13 cellular contexts compared by ENCODE assay signal in the genomic region with DNA sequence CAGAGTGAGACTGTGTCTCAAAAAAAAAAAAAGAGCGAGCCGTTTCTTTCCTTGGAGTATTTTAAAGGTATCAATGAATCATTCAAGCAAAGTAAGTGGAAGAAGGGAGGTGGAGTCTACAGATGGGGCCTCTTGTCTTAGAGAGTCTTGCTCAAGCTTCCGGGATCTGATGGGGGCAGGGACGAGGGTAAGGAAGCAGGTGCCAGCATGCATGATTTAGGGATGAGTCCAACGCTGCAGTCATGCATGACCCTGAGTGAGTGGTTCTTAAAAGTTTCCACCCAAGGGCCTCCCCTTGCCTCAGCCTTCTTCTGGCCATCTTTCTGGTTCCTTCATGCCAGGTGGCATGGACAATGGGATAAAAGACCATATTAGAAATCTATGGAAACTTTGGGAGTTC.
DNase-seq lines count a peak whose midpoint lies in the region; ATAC-seq, FAIRE-seq and TF ChIP-seq lines count a peak whose summit lies in the region.
"Had no signal": no experiment of that assay in that cellular context is flagged by ENCODE, and none has a peak within 500 bp of the region (broad histone marks: within the 10 kb centered on the region; RNA-seq: fewer than 3 reads in every experiment).

No MANE protein-coding gene starts in this region.

- H3K36me3 Mint-ChIP-seq in MCF 10A (ENCODE audit: insufficient read depth, unreplicated experiment), result no peaks in the 10 kb centered on the region
- H3K36me3 Mint-ChIP-seq: immature natural killer cell had no signal

- peaks cover 10% of the 10 kb centered on the region for H3K4me1 Mint-ChIP-seq in MCF 10A (ENCODE audit: insufficient read depth, unreplicated experiment)
- H3K4me1 Mint-ChIP-seq: immature natural killer cell had no signal

- ATAC-seq in Panc1 (no peak), GM19035 (IDR thresholded peaks at IDR 0.05; ENCODE audit: unreplicated experiment) (no peak)

- H3K4me3 Mint-ChIP-seq in MCF 10A (ENCODE audit: unreplicated experiment), result no peak overlapping the region
- H3K4me3 Mint-ChIP-seq: immature natural killer cell had no signal

- H3K36me3 ChIP-seq in breast epithelium (no peaks in the 10 kb centered on the region), Panc1 (ENCODE audit: control insufficient read depth, insufficient read depth, low read length) (no peaks in the 10 kb centered on the region)
- H3K36me3 ChIP-seq: tibial nerve had no signal

- intact Hi-C loops in MCF 10A (cut with micrococcal nuclease), result loop anchor here (1.0 to 2.0 kb wide), 2 partner anchors 60 to 79 kb away; no protein-coding TSS in a partner anchor
- intact Hi-C loops in breast epithelium (cut with DNase I; ENCODE audit: low total_unique reads), result loop anchor here (5.0 kb wide), 1 partner anchor 794 kb away; no protein-coding TSS in a partner anchor
- intact Hi-C loops in Panc1 (cut with micrococcal nuclease; ENCODE audit: unreplicated experiment), result no loop called here

- DNase-seq in MCF 10A (ENCODE audit: unreplicated experiment), result peak; percentile 97
- no peak for DNase-seq in breast epithelium (ENCODE audit: low spot score in 2 of 2)
- DNase-seq in Panc1 (ENCODE audit: low read depth, low spot score), result peak; percentile 39
- peak; percentile 57 for DNase-seq in fibroblast of villous mesenchyme (ENCODE audit: low read depth)
- DNase-seq in urothelium cell line (ENCODE audit: low spot score), result peak; percentile 64
- DNase-seq in activated naive CD4-positive, alpha-beta T cell treated with anti-CD3 and anti-CD28 coated beads, Interleukin-2, amount 50 U/mL, for 16 hours, result no peak
- no peak for DNase-seq in activated CD4-positive, alpha-beta T cell treated with anti-CD3 and anti-CD28 coated beads for 48 hours
- DNase-seq: activated CD4-positive, alpha-beta T cell treated with anti-CD3 and anti-CD28 coated beads for 4 hours; central memory CD4-positive, alpha-beta T cell; immature natural killer cell had no signal

- in situ Hi-C loops in Panc1 (cut with HindIII; ENCODE audit: low pct_unique_long_range_greater_than_20kb, low sequenced_read_pairs), result no loop called here

- H3K9me3 Mint-ChIP-seq in MCF 10A (ENCODE audit: unreplicated experiment), result no peaks in the 10 kb centered on the region

- H3K27ac ChIP-seq in breast epithelium (no peak overlapping the region), Panc1 (ENCODE audit: low read length) (peak overlapping the region; percentile 25; the same call in 1 of the 2 replicates)
- H3K27ac ChIP-seq: tibial nerve had no signal

- H3K27me3 ChIP-seq in breast epithelium (no peaks in the 10 kb centered on the region), Panc1 (ENCODE audit: control insufficient read depth, insufficient read depth, low read length) (no peaks in the 10 kb centered on the region)
- H3K27me3 ChIP-seq: tibial nerve had no signal

- H3K27ac Mint-ChIP-seq in MCF 10A (ENCODE audit: low read depth, unreplicated experiment), result no peak overlapping the region
- H3K27ac Mint-ChIP-seq: immature natural killer cell had no signal

- H3K4me3 ChIP-seq in breast epithelium (no peak overlapping the region), Panc1 (ENCODE audit: low read depth in 2 of 2, low read length in 2 of 2) (no peak overlapping the region), fibroblast of villous mesenchyme (ENCODE audit: low read depth, low read length) (no peak overlapping the region)
- H3K4me3 ChIP-seq: tibial nerve had no signal

- no peaks in the 10 kb centered on the region for H3K27me3 Mint-ChIP-seq in MCF 10A (ENCODE audit: insufficient read depth, unreplicated experiment)

- H3K4me1 ChIP-seq in breast epithelium, result no peaks in the 10 kb centered on the region
- H3K4me1 ChIP-seq in Panc1 (ENCODE audit: control insufficient read depth, insufficient read depth, low read length), result peaks cover 27% of the 10 kb centered on the region

- H3K9me3 ChIP-seq in breast epithelium, result peaks cover 0 to 5% of the 10 kb centered on the region in 2 donors
- no peaks in the 10 kb centered on the region for H3K9me3 ChIP-seq in Panc1 (ENCODE audit: control insufficient read depth, insufficient read depth, low read depth, low read length)

- POLR2A ChIA-PET in MCF 10A (lab: Yijun Ruan, JAX) (interaction anchor here (0.9 to 2.0 kb wide), 3 partner anchors 47 to 80 kb away, joined by 3 to 5 read pairs (median 5); no protein-coding TSS in a partner anchor), Panc1 (lab: Charles Lee) (no interaction called here)

- no peak for FAIRE-seq in urothelium cell line (lab: Jason Lieb, UNC)
- FAIRE-seq: A204.1 had no signal

- CTCF ChIA-PET in MCF 10A (lab: Yijun Ruan, JAX) (interaction anchor here (0.7 to 5.1 kb wide), 5 partner anchors 11 to 125 kb away, joined by 3 to 26 read pairs (median 3); no protein-coding TSS in a partner anchor), Panc1 (lab: Charles Lee) (no interaction called here)

- TF ChIP-seq POLR2A in breast epithelium (IDR thresholded peaks at IDR 0.05), result no peak

- BruUV-seq in MCF 10A (replicated peaks; lab: Mats Ljungman, UMichigan) (no TSS peak), Panc1 (replicated peaks; lab: Mats Ljungman, UMichigan) (no TSS peak)

- TF ChIP-seq CTCF in MCF 10A (IDR thresholded peaks at IDR 0.05; ENCODE audit: unreplicated experiment) (no peak), breast epithelium (IDR thresholded peaks at IDR 0.05) (no peak), Panc1 (IDR thresholded peaks at IDR 0.05) (no peak), fibroblast of villous mesenchyme (IDR thresholded peaks at IDR 0.05; ENCODE audit: insufficient read depth, low read depth, low read length) (no peak)

Comparison
In these comparisons a context has a peak if more than half of its experiments do, and no peak if none do; other contexts are left out.
1. DNase-seq: peak in MCF 10A (single experiment), Panc1 (single experiment), fibroblast of villous mesenchyme (single experiment) and urothelium cell line (single experiment); none in breast epithelium (0 of 2), activated naive CD4-positive, alpha-beta T cell treated with anti-CD3 and anti-CD28 coated beads, Interleukin-2, amount 50 U/mL, for 16 hours (single experiment) and activated CD4-positive, alpha-beta T cell treated with anti-CD3 and anti-CD28 coated beads for 48 hours (single experiment).